19 cellular contexts compared by ENCODE assay signal in the genomic region with DNA sequence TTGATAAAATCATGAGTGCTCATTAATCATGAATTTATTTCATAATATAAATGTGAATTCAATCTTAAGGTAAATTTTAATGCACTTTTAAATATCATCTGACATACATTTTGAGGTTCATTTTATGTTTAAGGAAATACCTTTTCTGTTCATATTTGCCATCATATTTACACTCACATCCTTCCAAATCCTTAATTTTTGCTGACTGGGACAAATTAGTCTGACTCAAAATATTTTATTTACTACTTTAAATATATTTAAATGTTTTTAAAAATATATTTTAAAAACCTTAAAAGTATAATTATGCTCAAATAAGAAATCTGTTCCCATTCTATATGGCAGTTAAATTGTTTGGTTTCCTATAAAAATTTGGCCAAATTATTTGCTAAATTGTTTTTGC.
DNase-seq lines count a peak whose midpoint lies in the region; ATAC-seq, FAIRE-seq and TF ChIP-seq lines count a peak whose summit lies in the region.
"Had no signal": no experiment of that assay in that cellular context is flagged by ENCODE, and none has a peak within 500 bp of the region (broad histone marks: within the 10 kb centered on the region; RNA-seq: fewer than 3 reads in every experiment).

No MANE protein-coding gene starts in this region.

- H3K4me2 ChIP-seq in HepG2 (ENCODE audit: low read depth, low read length) (no peak overlapping the region), H1 (ENCODE audit: insufficient read depth in 1 of 2, low read depth in 2 of 2, low read length in 2 of 2) (no peak overlapping the region)

- TF ChIP-seq EP300 in HepG2 (IDR thresholded peaks at IDR 0.05; ENCODE audit: low read depth in 2 of 2, low read length in 2 of 2) (no peak), HepG2 (CRISPR knock-in tag; IDR thresholded peaks at IDR 0.05; ENCODE audit: borderline replicate concordance) (no peak), H1 (IDR thresholded peaks at IDR 0.05; ENCODE audit: borderline replicate concordance in 1 of 2, low read depth in 2 of 2, low read length in 2 of 2) (no peak)

- FAIRE-seq in HepG2 (lab: Jason Lieb, UNC): no peak
- FAIRE-seq in H1 (lab: Jason Lieb, UNC): no peak
- peak; percentile 44 for FAIRE-seq in small intestine (lab: Jason Lieb, UNC)
- FAIRE-seq: GM12891, GM18507 had no signal

- H2AFZ ChIP-seq in HepG2 (ENCODE audit: low read length) (no peak overlapping the region), H1 (ENCODE audit: low read length) (no peak overlapping the region)

- H3K4me3 Mint-ChIP-seq in activated CD8-positive, alpha-beta T cell treated with anti-CD3 and anti-CD28 coated beads for 36 hours: no peak overlapping the region
- H3K4me3 Mint-ChIP-seq: CD4-positive, alpha-beta memory T cell had no signal

- no peak for TF ChIP-seq POLR2A in HepG2 (IDR thresholded peaks at IDR 0.05; ENCODE audit: insufficient read depth in 1 of 2, low read depth in 2 of 2, low read length in 2 of 2)
- no peak for TF ChIP-seq POLR2A in right lobe of liver (IDR thresholded peaks at IDR 0.05)
- TF ChIP-seq POLR2A in H1 (IDR thresholded peaks at IDR 0.05; ENCODE audit: control extremely low read depth in 1 of 2, low read depth in 2 of 2, low read length in 2 of 2): no peak

- H3K36me3 ChIP-seq in HepG2 (replicated peaks in 1 of 2; ENCODE audit: control insufficient read depth in 1 of 2, insufficient read depth in 2 of 2, low read length in 2 of 2): no peaks in the 10 kb centered on the region
- H3K36me3 ChIP-seq in right lobe of liver: no peaks in the 10 kb centered on the region
- H3K36me3 ChIP-seq in H1 (ENCODE audit: control insufficient read depth in 2 of 4, insufficient read depth in 4 of 4, low read length in 3 of 4): no peaks in the 10 kb centered on the region
- H3K36me3 ChIP-seq in small intestine (ENCODE audit: control insufficient read depth in 2 of 2, insufficient read depth in 2 of 2, low read length in 2 of 2): no peaks in the 10 kb centered on the region

- no peak for TF ChIP-seq RAD21 in HepG2 (CRISPR knock-in tag; IDR thresholded peaks at IDR 0.05)
- TF ChIP-seq RAD21 in H1 (IDR thresholded peaks at IDR 0.05 in 1 of 2, conservative IDR thresholded peaks at IDR 0.05 in 1 of 2; ENCODE audit: low read depth in 2 of 2, low read length in 2 of 2): no peak

- TF ChIP-seq CTCF in HepG2 (CRISPR knock-in tag; IDR thresholded peaks at IDR 0.05) (no peak), right lobe of liver (IDR thresholded peaks at IDR 0.05) (no peak), H1 (IDR thresholded peaks at IDR 0.05; ENCODE audit: control extremely low read depth in 1 of 3, insufficient read depth in 1 of 3, low read depth in 1 of 3, low read length in 3 of 3) (no peak)
- no peak for TF ChIP-seq CTCF in activated CD8-positive, alpha-beta T cell treated with anti-CD3 and anti-CD28 coated beads for 36 hours (IDR thresholded peaks at IDR 0.05)

- H4K20me1 ChIP-seq in HepG2 (ENCODE audit: insufficient read depth, low read length) (no peaks in the 10 kb centered on the region), H1 (replicated peaks in 1 of 2; ENCODE audit: control insufficient read depth in 1 of 2, insufficient read depth in 2 of 2, low read length in 2 of 2) (no peaks in the 10 kb centered on the region)

- H3K9ac ChIP-seq in HepG2 (ENCODE audit: insufficient read depth, low read depth, low read length) (no peak overlapping the region), H1 (replicated peaks in 1 of 4; ENCODE audit: extremely low read depth in 1 of 4, low read depth in 3 of 4, low read length in 3 of 4) (no peak overlapping the region)

- H3K4me1 Mint-ChIP-seq in activated CD8-positive, alpha-beta T cell treated with anti-CD3 and anti-CD28 coated beads for 36 hours (ENCODE audit: low read depth): no peaks in the 10 kb centered on the region
- H3K4me1 Mint-ChIP-seq: CD4-positive, alpha-beta memory T cell had no signal

- H3K27me3 Mint-ChIP-seq in activated CD8-positive, alpha-beta T cell treated with anti-CD3 and anti-CD28 coated beads for 36 hours: no peaks in the 10 kb centered on the region
- H3K27me3 Mint-ChIP-seq: CD4-positive, alpha-beta memory T cell had no signal

- no peaks in the 10 kb centered on the region for H3K36me3 Mint-ChIP-seq in activated CD8-positive, alpha-beta T cell treated with anti-CD3 and anti-CD28 coated beads for 36 hours (ENCODE audit: low read depth)
- H3K36me3 Mint-ChIP-seq: CD4-positive, alpha-beta memory T cell had no signal

- no peak overlapping the region for H3K18ac ChIP-seq in H1 (ENCODE audit: extremely low read depth, low read length)

- H3K79me2 ChIP-seq in HepG2 (ENCODE audit: insufficient read depth, low read length) (no peaks in the 10 kb centered on the region), H1 (ENCODE audit: control insufficient read depth in 1 of 2, insufficient read depth in 2 of 2, low read length in 2 of 2) (no peaks in the 10 kb centered on the region)

- POLR2A ChIA-PET in HepG2 (lab: Yijun Ruan, JAX): no interaction called here
- POLR2A ChIA-PET in H1 (lab: Charles Lee; ENCODE audit: partially characterized antibody): no interaction called here
- POLR2A ChIA-PET in activated CD8-positive, alpha-beta T cell treated with anti-CD3 and anti-CD28 coated beads for 36 hours (lab: Charles Lee): no interaction called here

- no peak overlapping the region for H2BK20ac ChIP-seq in H1 (ENCODE audit: low read length)

- CTCF ChIA-PET in HepG2 (lab: Yijun Ruan, JAX; ENCODE audit: low intra/inter-chr PET ratio, low total read pairs): no interaction called here
- CTCF ChIA-PET in H1 (lab: Charles Lee; ENCODE audit: partially characterized antibody): no interaction called here
- CTCF ChIA-PET in activated CD8-positive, alpha-beta T cell treated with anti-CD3 and anti-CD28 coated beads for 36 hours (lab: Charles Lee): no interaction called here

- no peak overlapping the region for H2BK15ac ChIP-seq in H1 (ENCODE audit: low read length)

- no peak overlapping the region for H4K5ac ChIP-seq in H1 (ENCODE audit: insufficient read length, low read depth, low read length)

- no peak overlapping the region for H3K27ac Mint-ChIP-seq in activated CD8-positive, alpha-beta T cell treated with anti-CD3 and anti-CD28 coated beads for 36 hours
- H3K27ac Mint-ChIP-seq: CD4-positive, alpha-beta memory T cell had no signal

- H3K27ac ChIP-seq in HepG2 (ENCODE audit: extremely low read length, insufficient read depth, low read length): no peak overlapping the region
- H3K27ac ChIP-seq in right lobe of liver: no peak overlapping the region
- no peak overlapping the region for H3K27ac ChIP-seq in H1 (ENCODE audit: low read depth, low read length)
- no peak overlapping the region for H3K27ac ChIP-seq in small intestine (ENCODE audit: low read depth in 1 of 2, low read length in 1 of 2)
- H3K27ac ChIP-seq: 22Rv1 had no signal

- H3K56ac ChIP-seq in H1 (replicated peaks; ENCODE audit: insufficient read length, low read depth, low read length): no peak overlapping the region

- H3K9me3 ChIP-seq in HepG2 (ENCODE audit: low read length) (no peaks in the 10 kb centered on the region), right lobe of liver (no peaks in the 10 kb centered on the region), H1 (ENCODE audit: insufficient read depth in 2 of 2, low read depth in 1 of 2, low read length in 1 of 2) (no peaks in the 10 kb centered on the region), small intestine (ENCODE audit: control insufficient read depth, low read depth) (no peaks in the 10 kb centered on the region)

- no peak overlapping the region for H2BK120ac ChIP-seq in H1 (replicated peaks; ENCODE audit: low read depth, low read length)

- H3K4me3 ChIP-seq in HepG2 (replicated peaks in 1 of 3; ENCODE audit: insufficient read depth in 1 of 3, low read depth in 2 of 3, low read length in 3 of 3) (no peak overlapping the region), right lobe of liver (no peak overlapping the region), H1 (ENCODE audit: extremely low read depth in 1 of 4, insufficient read depth in 2 of 4, low read depth in 3 of 4, low read length in 4 of 4) (no peak overlapping the region), small intestine (ENCODE audit: low read depth in 1 of 2, low read length in 2 of 2) (no peak overlapping the region)

- H3K23me2 ChIP-seq in H1 (ENCODE audit: low read depth, low read length): no peaks in the 10 kb centered on the region

- no peak overlapping the region for H3K23ac ChIP-seq in H1 (ENCODE audit: insufficient read length)

- in situ Hi-C loops in HepG2 (cut with HindIII; ENCODE audit: extremely low pct_ligation_motif_present, low pct_unique_long_range_greater_than_20kb): no loop called here

- intact Hi-C loops in HepG2 (cut with micrococcal nuclease; ENCODE audit: unreplicated experiment): no loop called here
- intact Hi-C loops in right lobe of liver (cut with DNase I): no loop called here
- intact Hi-C loops in activated CD8-positive, alpha-beta T cell treated with anti-CD3 and anti-CD28 coated beads for 36 hours (cut with micrococcal nuclease): no loop called here

- H2BK5ac ChIP-seq in H1 (ENCODE audit: low read depth, low read length): no peak overlapping the region

- no peaks in the 10 kb centered on the region for H3K79me1 ChIP-seq in H1 (ENCODE audit: low read depth, low read length)

- no peak overlapping the region for H2BK12ac ChIP-seq in H1 (ENCODE audit: low read depth, low read length)

- ATAC-seq in HepG2 (no peak), right lobe of liver (no peak), GM19351 (IDR thresholded peaks at IDR 0.05; ENCODE audit: unreplicated experiment) (no peak)
- ATAC-seq in activated CD8-positive, alpha-beta T cell treated with anti-CD3 and anti-CD28 coated beads for 36 hours: no peak

- DNase-seq in HepG2 (ENCODE audit: low spot score): no peak
- DNase-seq in right lobe of liver: no peak
- no peak for DNase-seq in H1 (ENCODE audit: low read depth in 1 of 2, low spot score in 2 of 2)
- no peak for DNase-seq in small intestine
- DNase-seq in activated CD8-positive, alpha-beta T cell treated with anti-CD3 and anti-CD28 coated beads for 36 hours: no peak
- DNase-seq: C1 segment of cervical spinal cord; Calu3; CD4-positive, alpha-beta memory T cell; COR-L47; DMS53; DMS79 treated with DMSO at 0.1 percent for 48 hours; GF-D8; GOT3; H7; HCEC 1CT had no signal

- no peak overlapping the region for H2AK5ac ChIP-seq in H1 (ENCODE audit: low read depth, low read length)

- BruUV-seq in HepG2 (replicated peaks; lab: Mats Ljungman, UMichigan): no TSS peak

- no peak overlapping the region for H4K8ac ChIP-seq in H1 (ENCODE audit: extremely low read depth, insufficient read depth, low read length)

- no peak overlapping the region for H3K4ac ChIP-seq in H1 (replicated peaks; ENCODE audit: insufficient read length, low read depth, low read length)

- no peak overlapping the region for H3K14ac ChIP-seq in H1 (ENCODE audit: insufficient read length)

- H3K9me3 Mint-ChIP-seq in activated CD8-positive, alpha-beta T cell treated with anti-CD3 and anti-CD28 coated beads for 36 hours: peaks cover 10% of the 10 kb centered on the region

- H4K91ac ChIP-seq in H1 (replicated peaks; ENCODE audit: insufficient read length, low read length): no peak overlapping the region

- H3K4me1 ChIP-seq in HepG2 (ENCODE audit: insufficient read depth, low read length) (no peaks in the 10 kb centered on the region), right lobe of liver (no peaks in the 10 kb centered on the region), H1 (replicated peaks in 1 of 4; ENCODE audit: control insufficient read depth in 3 of 4, insufficient read depth in 4 of 4, low read length in 3 of 4) (no peaks in the 10 kb centered on the region), small intestine (ENCODE audit: control insufficient read depth in 2 of 2, insufficient read depth in 1 of 2, low read depth in 1 of 2, low read length in 1 of 2) (no peaks in the 10 kb centered on the region)

- no peaks in the 10 kb centered on the region for H3K27me3 ChIP-seq in HepG2 (ENCODE audit: control insufficient read depth in 1 of 2, insufficient read depth in 2 of 2, low read length in 2 of 2)
- H3K27me3 ChIP-seq in right lobe of liver: no peaks in the 10 kb centered on the region
- H3K27me3 ChIP-seq in H1 (replicated peaks in 1 of 4; ENCODE audit: control insufficient read depth in 3 of 4, extremely low read depth in 1 of 4, insufficient read depth in 3 of 4, low read length in 3 of 4): no peaks in the 10 kb centered on the region
- no peaks in the 10 kb centered on the region for H3K27me3 ChIP-seq in small intestine (ENCODE audit: control insufficient read depth in 2 of 2, insufficient read depth in 2 of 2, low read length in 2 of 2)

Comparison
In these comparisons a context has a peak if more than half of its experiments do, and no peak if none do; other contexts are left out.
1. Of the 41 proteins assayed by ChIP-seq in both HepG2 and H1: peak only in HepG2: none; only in H1: none; in both: MAFK; in neither: 40.